23 cellular contexts compared by ENCODE assay signal in the genomic region with DNA sequence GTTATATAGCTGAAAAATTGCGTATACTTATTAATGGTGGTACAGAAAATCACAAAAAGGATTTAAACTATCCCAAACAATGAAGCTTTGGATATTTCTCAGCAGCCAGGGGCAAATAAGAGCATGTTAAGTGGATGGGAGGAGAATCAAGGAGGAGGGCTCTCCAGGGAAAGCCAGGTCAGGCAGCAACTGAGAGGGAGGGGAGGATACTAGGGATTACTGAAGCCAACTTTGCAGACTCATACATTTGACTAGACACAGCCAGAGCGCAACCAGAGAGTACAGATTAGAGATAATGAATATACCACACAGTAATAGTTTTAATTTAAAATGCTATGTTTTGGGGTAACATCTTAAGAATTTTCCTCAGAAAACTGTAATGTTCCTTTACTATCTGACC.
"Had no signal": no experiment of that assay in that cellular context is flagged by ENCODE, and none has a peak within 500 bp of the region (broad histone marks: within the 10 kb centered on the region; RNA-seq: fewer than 3 reads in every experiment).

No MANE protein-coding gene starts in this region.

- H3K4me1 Mint-ChIP-seq: activated CD4-positive, alpha-beta T cell treated with anti-CD3 and anti-CD28 coated beads, Interleukin-2, amount 10 ng/mL, durations not matched to agents 24 days and 14 days; activated CD8-positive, alpha-beta memory T cell treated with anti-CD3 and anti-CD28 coated beads, Interleukin-2, amount 10 ng/mL, durations not matched to agents 7 days and 5 days; activated naive CD8-positive, alpha-beta T cell treated with anti-CD3 and anti-CD28 coated beads, Interleukin-2, amount 50 U/mL, for 24 hours had no signal

- H3K9me3 ChIP-seq: Peyer's patch had no signal

- H3K36me3 Mint-ChIP-seq: activated CD8-positive, alpha-beta memory T cell treated with anti-CD3 and anti-CD28 coated beads, Interleukin-2, amount 10 ng/mL, durations not matched to agents 7 days and 5 days; activated naive CD4-positive, alpha-beta T cell treated with anti-CD3 and anti-CD28 coated beads, Interleukin-2, amount 50 U/mL, for 72 hours; brain had no signal

- H3K4me3 ChIP-seq: Peyer's patch had no signal

- H3K27me3 Mint-ChIP-seq: activated CD4-positive, alpha-beta T cell treated with anti-CD3 and anti-CD28 coated beads, Interleukin-2, amount 10 ng/mL, durations not matched to agents 24 days and 14 days; activated CD8-positive, alpha-beta memory T cell treated with anti-CD3 and anti-CD28 coated beads, Interleukin-2, amount 10 ng/mL, durations not matched to agents 7 days and 5 days; activated naive CD8-positive, alpha-beta T cell treated with anti-CD3 and anti-CD28 coated beads, Interleukin-2, amount 50 U/mL, for 24 hours; activated T-cell treated with anti-CD3 and anti-CD28 coated beads, Interleukin-2, amount 50 U/mL, for 24 hours; brain had no signal

- H3K27me3 ChIP-seq: Peyer's patch had no signal

- DNase-seq: activated CD4-positive, alpha-beta T cell treated with anti-CD3 and anti-CD28 coated beads, Interleukin-2, amount 10 ng/mL, durations not matched to agents 24 days and 14 days; activated CD4-positive, alpha-beta T cell treated with anti-CD3 and anti-CD28 coated beads, Interleukin-2, amount 50 U/mL, for 48 hours; activated CD4-positive, CD25-positive, alpha-beta regulatory T cell treated with anti-CD3 and anti-CD28 coated beads, Interleukin-2, amount 50 U/mL, for 72 hours; activated CD8-positive, alpha-beta memory T cell treated with anti-CD3 and anti-CD28 coated beads, Interleukin-2, amount 10 ng/mL, durations not matched to agents 7 days and 5 days; activated effector memory CD4-positive, alpha-beta T cell treated with anti-CD3 and anti-CD28 coated beads, Interleukin-2, amount 50 U/mL, for 16 hours; activated naive CD4-positive, alpha-beta T cell treated with Interleukin-2 at 50 U/mL for 16 hours; activated naive CD8-positive, alpha-beta T cell treated with anti-CD3 and anti-CD28 coated beads, Interleukin-2, amount 50 U/mL, for 24 hours; activated T-cell treated with anti-CD3 and anti-CD28 coated beads, Interleukin-2, amount 50 U/mL, for 24 hours; amniotic stem cell; KG1; NCI-H1048; NCI-H1417; NCI-H1930; NCI-H2107; NCI-H510A treated with DMSO at 0.1 percent for 48 hours; NCI-H69; Peyer's patch; SHP77 treated with DMSO at 0.1 percent for 48 hours had no signal

- H3K27ac ChIP-seq: Peyer's patch, RWPE1 had no signal

- ATAC-seq: activated CD8-positive, alpha-beta memory T cell treated with anti-CD3 and anti-CD28 coated beads, Interleukin-2, amount 10 ng/mL, durations not matched to agents 7 days and 5 days; activated naive CD4-positive, alpha-beta T cell treated with anti-CD3 and anti-CD28 coated beads, Interleukin-2, amount 50 U/mL, for 72 hours; activated naive CD8-positive, alpha-beta T cell treated with anti-CD3 and anti-CD28 coated beads, Interleukin-2, amount 50 U/mL, for 24 hours had no signal

- H3K4me3 Mint-ChIP-seq: activated CD4-positive, alpha-beta T cell treated with anti-CD3 and anti-CD28 coated beads, Interleukin-2, amount 10 ng/mL, durations not matched to agents 24 days and 14 days; activated CD8-positive, alpha-beta memory T cell treated with anti-CD3 and anti-CD28 coated beads, Interleukin-2, amount 10 ng/mL, durations not matched to agents 7 days and 5 days; activated naive CD8-positive, alpha-beta T cell treated with anti-CD3 and anti-CD28 coated beads, Interleukin-2, amount 50 U/mL, for 24 hours; activated T-cell treated with anti-CD3 and anti-CD28 coated beads, Interleukin-2, amount 50 U/mL, for 24 hours; activated T-helper 1 cell treated with anti-CD3 and anti-CD28 coated beads, Interleukin-12 subunit alpha, Interleukin-12 subunit beta, Interleukin-2, Interleukin-4 antibody, amounts not matched to agents 30 ng/mL and 10 ng/mL and 1 ng/mL, durations not matched to agents 14 hours and 24 hours and 36 hours; brain; T-helper 1 cell treated with Interleukin-12 subunit alpha and Interleukin-12 subunit beta and Interleukin-4 antibody, amounts not matched to agents 30 μg/mL and 1 μg/mL, for 36 hours had no signal

- H3K36me3 ChIP-seq: Peyer's patch had no signal

- H3K9me3 Mint-ChIP-seq: brain had no signal

- H3K27ac Mint-ChIP-seq: activated CD4-positive, alpha-beta T cell treated with anti-CD3 and anti-CD28 coated beads, Interleukin-2, amount 10 ng/mL, durations not matched to agents 24 days and 14 days; activated CD8-positive, alpha-beta memory T cell treated with anti-CD3 and anti-CD28 coated beads, Interleukin-2, amount 10 ng/mL, durations not matched to agents 7 days and 5 days; activated naive CD8-positive, alpha-beta T cell treated with anti-CD3 and anti-CD28 coated beads, Interleukin-2, amount 50 U/mL, for 24 hours; activated T-cell treated with anti-CD3 and anti-CD28 coated beads, Interleukin-2, amount 50 U/mL, for 24 hours; activated T-helper 1 cell treated with anti-CD3 and anti-CD28 coated beads, Interleukin-12 subunit alpha, Interleukin-12 subunit beta, Interleukin-2, Interleukin-4 antibody, amounts not matched to agents 30 ng/mL and 10 ng/mL and 1 ng/mL, durations not matched to agents 14 hours and 24 hours and 36 hours; T-helper 1 cell treated with Interleukin-12 subunit alpha and Interleukin-12 subunit beta and Interleukin-4 antibody, amounts not matched to agents 30 μg/mL and 1 μg/mL, for 36 hours had no signal

- H3K4me1 ChIP-seq: Peyer's patch had no signal
